In the genomic region with DNA sequence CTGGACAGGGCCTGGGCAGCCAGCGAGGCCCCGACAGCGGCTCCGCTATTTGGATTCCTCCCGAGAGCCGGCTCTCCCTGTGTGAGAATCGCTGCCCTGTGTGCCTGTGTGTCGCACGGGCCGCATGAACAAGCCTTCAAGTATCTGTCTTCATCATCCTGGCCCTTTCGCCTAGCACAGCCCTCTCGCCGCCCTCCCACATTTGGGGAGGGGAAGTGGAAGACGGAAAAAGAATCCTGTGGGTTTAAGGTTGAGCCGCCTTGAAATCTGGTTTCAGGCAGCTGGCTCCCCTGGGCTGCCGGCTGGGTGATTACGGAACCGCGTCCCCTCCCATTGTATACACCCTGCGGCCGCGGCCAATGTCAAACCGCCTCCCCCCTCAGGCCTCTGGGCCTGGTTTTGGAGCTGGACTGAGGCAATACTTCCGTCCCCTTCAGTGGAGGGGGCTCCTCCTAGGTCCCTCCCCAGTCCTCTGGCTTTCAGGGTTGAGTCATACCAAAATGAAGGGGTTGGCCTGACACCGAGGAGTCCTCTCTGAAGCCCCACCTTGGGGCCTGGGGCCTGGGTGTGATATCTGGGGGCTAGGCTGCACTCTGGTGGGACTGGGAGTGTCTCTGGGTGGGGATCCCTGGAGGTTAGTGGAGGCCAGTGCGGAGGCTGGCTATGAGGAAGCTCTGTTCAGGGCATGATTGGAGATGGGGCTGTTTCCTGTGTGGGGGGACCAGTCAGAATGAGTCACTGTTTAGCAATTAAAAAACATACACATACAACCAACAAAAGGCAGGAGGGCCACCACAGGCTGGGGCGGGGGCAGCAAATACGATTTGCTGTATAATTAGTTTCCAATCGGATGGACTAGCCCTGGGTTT, we compare ENCODE assay signal across 1 cellular context.
TF ChIP-seq lines count a peak whose summit lies in the region.

No MANE protein-coding gene starts in this region.

TF ChIP-seq in HepG2, 621 proteins besides CTCF, POLR2A, EP300 and RAD21 (continued from another document and continues in another):
- TF ChIP-seq TAF15 (IDR thresholded peaks at IDR 0.05; ENCODE audit: low read depth, low read length, poor library complexity, severe bottlenecking) (no peak), ATF5 (CRISPR knock-in tag; IDR thresholded peaks at IDR 0.05; ENCODE audit: low read depth) (no peak), ZNF781 (CRISPR knock-in tag; IDR thresholded peaks at IDR 0.05; ENCODE audit: borderline replicate concordance, not compliant biosample characterization) (no peak), GATA4 (IDR thresholded peaks at IDR 0.05; ENCODE audit: borderline replicate concordance, low read depth) (no peak), ZNF12 (CRISPR knock-in tag; IDR thresholded peaks at IDR 0.05) (no peak), ZNF17 (CRISPR knock-in tag; IDR thresholded peaks at IDR 0.05) (no peak), PHF8 (CRISPR knock-in tag; IDR thresholded peaks at IDR 0.05) (no peak), ZNF414 (CRISPR knock-in tag; IDR thresholded peaks at IDR 0.05) (0 out of 2 replicates have a peak, but pooled peaks have one; percentile 62), NCOA5 (CRISPR knock-in tag; IDR thresholded peaks at IDR 0.05) (no peak), ZNF503 (CRISPR knock-in tag; IDR thresholded peaks at IDR 0.05) (no peak), ADNP (CRISPR knock-in tag; IDR thresholded peaks at IDR 0.05) (no peak), HDAC2 (CRISPR knock-in tag; IDR thresholded peaks at IDR 0.05) (peak; percentile 10; the same call in 1 of the 2 replicates), THRA (CRISPR knock-in tag; IDR thresholded peaks at IDR 0.05; ENCODE audit: borderline replicate concordance) (no peak), AHDC1 (CRISPR knock-in tag; IDR thresholded peaks at IDR 0.05; ENCODE audit: borderline replicate concordance) (no peak), ZNF496 (CRISPR knock-in tag; IDR thresholded peaks at IDR 0.05; ENCODE audit: insufficient replicate concordance) (no peak), SCMH1 (CRISPR knock-in tag; IDR thresholded peaks at IDR 0.05; ENCODE audit: borderline replicate concordance) (no peak), SSRP1 (CRISPR knock-in tag; IDR thresholded peaks at IDR 0.05) (no peak)
- TF ChIP-seq, protein P1, sequence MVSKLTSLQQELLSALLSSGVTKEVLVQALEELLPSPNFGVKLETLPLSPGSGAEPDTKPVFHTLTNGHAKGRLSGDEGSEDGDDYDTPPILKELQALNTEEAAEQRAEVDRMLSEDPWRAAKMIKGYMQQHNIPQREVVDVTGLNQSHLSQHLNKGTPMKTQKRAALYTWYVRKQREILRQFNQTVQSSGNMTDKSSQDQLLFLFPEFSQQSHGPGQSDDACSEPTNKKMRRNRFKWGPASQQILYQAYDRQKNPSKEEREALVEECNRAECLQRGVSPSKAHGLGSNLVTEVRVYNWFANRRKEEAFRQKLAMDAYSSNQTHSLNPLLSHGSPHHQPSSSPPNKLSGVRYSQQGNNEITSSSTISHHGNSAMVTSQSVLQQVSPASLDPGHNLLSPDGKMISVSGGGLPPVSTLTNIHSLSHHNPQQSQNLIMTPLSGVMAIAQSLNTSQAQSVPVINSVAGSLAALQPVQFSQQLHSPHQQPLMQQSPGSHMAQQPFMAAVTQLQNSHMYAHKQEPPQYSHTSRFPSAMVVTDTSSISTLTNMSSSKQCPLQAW (CRISPR knock-in tag; IDR thresholded peaks at IDR 0.05): no peak
- TF ChIP-seq, protein P2, sequence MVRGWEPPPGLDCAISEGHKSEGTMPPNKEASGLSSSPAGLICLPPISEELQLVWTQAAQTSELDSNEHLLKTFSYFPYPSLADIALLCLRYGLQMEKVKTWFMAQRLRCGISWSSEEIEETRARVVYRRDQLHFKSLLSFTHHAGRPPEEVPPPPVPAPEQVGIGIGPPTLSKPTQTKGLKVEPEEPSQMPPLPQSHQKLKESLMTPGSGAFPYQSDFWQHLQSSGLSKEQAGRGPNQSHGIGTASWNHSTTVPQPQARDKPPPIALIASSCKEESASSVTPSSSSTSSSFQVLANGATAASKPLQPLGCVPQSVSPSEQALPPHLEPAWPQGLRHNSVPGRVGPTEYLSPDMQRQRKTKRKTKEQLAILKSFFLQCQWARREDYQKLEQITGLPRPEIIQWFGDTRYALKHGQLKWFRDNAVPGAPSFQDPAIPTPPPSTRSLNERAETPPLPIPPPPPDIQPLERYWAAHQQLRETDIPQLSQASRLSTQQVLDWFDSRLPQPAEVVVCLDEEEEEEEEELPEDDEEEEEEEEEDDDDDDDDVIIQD (CRISPR knock-in tag; IDR thresholded peaks at IDR 0.05; ENCODE audit: low read depth): no peak
- TF ChIP-seq, protein P3, sequence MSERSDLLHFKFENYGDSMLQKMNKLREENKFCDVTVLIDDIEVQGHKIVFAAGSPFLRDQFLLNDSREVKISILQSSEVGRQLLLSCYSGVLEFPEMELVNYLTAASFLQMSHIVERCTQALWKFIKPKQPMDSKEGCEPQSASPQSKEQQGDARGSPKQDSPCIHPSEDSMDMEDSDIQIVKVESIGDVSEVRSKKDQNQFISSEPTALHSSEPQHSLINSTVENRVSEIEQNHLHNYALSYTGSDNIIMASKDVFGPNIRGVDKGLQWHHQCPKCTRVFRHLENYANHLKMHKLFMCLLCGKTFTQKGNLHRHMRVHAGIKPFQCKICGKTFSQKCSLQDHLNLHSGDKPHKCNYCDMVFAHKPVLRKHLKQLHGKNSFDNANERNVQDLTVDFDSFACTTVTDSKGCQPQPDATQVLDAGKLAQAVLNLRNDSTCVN (CRISPR knock-in tag; IDR thresholded peaks at IDR 0.05; ENCODE audit: borderline replicate concordance): no peak
- TF ChIP-seq, protein P4, sequence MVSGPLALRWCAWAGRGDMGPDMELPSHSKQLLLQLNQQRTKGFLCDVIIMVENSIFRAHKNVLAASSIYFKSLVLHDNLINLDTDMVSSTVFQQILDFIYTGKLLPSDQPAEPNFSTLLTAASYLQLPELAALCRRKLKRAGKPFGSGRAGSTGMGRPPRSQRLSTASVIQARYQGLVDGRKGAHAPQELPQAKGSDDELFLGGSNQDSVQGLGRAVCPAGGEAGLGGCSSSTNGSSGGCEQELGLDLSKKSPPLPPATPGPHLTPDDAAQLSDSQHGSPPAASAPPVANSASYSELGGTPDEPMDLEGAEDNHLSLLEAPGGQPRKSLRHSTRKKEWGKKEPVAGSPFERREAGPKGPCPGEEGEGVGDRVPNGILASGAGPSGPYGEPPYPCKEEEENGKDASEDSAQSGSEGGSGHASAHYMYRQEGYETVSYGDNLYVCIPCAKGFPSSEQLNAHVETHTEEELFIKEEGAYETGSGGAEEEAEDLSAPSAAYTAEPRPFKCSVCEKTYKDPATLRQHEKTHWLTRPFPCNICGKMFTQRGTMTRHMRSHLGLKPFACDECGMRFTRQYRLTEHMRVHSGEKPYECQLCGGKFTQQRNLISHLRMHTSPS (CRISPR knock-in tag; IDR thresholded peaks at IDR 0.05; ENCODE audit: low read depth): no peak
- TF ChIP-seq, protein P5, sequence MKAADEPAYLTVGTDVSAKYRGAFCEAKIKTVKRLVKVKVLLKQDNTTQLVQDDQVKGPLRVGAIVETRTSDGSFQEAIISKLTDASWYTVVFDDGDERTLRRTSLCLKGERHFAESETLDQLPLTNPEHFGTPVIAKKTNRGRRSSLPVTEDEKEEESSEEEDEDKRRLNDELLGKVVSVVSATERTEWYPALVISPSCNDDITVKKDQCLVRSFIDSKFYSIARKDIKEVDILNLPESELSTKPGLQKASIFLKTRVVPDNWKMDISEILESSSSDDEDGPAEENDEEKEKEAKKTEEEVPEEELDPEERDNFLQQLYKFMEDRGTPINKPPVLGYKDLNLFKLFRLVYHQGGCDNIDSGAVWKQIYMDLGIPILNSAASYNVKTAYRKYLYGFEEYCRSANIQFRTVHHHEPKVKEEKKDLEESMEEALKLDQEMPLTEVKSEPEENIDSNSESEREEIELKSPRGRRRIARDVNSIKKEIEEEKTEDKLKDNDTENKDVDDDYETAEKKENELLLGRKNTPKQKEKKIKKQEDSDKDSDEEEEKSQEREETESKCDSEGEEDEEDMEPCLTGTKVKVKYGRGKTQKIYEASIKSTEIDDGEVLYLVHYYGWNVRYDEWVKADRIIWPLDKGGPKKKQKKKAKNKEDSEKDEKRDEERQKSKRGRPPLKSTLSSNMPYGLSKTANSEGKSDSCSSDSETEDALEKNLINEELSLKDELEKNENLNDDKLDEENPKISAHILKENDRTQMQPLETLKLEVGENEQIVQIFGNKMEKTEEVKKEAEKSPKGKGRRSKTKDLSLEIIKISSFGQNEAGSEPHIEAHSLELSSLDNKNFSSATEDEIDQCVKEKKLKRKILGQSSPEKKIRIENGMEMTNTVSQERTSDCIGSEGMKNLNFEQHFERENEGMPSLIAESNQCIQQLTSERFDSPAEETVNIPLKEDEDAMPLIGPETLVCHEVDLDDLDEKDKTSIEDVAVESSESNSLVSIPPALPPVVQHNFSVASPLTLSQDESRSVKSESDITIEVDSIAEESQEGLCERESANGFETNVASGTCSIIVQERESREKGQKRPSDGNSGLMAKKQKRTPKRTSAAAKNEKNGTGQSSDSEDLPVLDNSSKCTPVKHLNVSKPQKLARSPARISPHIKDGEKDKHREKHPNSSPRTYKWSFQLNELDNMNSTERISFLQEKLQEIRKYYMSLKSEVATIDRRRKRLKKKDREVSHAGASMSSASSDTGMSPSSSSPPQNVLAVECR (CRISPR knock-in tag; IDR thresholded peaks at IDR 0.05; ENCODE audit: borderline replicate concordance): peak; percentile 19
